In genomic region chr12:92988622-92989130, GRCh38 we compare ENCODE assay signal across 1 cellular context.
TF ChIP-seq lines count a peak whose summit lies in the region.

No MANE protein-coding gene starts in this region.

TF ChIP-seq in HepG2, 621 proteins besides CTCF, POLR2A, EP300 and RAD21 (continued from another document and continues in another):
- TF ChIP-seq ZNF740 (CRISPR knock-in tag; IDR thresholded peaks at IDR 0.05) (no peak), HOXA9 (CRISPR knock-in tag; IDR thresholded peaks at IDR 0.05; ENCODE audit: borderline replicate concordance) (no peak), ARNT (IDR thresholded peaks at IDR 0.05) (no peak), ZNF879 (CRISPR knock-in tag; IDR thresholded peaks at IDR 0.05) (no peak), ZFY (CRISPR knock-in tag; IDR thresholded peaks at IDR 0.05) (no peak), ELF4 (CRISPR knock-in tag; IDR thresholded peaks at IDR 0.05; ENCODE audit: borderline replicate concordance) (no peak), ZBTB1 (CRISPR knock-in tag; IDR thresholded peaks at IDR 0.05; ENCODE audit: borderline replicate concordance) (no peak), ZKSCAN1 (IDR thresholded peaks at IDR 0.05; ENCODE audit: low read length) (no peak), PBX2 (CRISPR knock-in tag; IDR thresholded peaks at IDR 0.05) (no peak), ZNF782 (CRISPR knock-in tag; IDR thresholded peaks at IDR 0.05; ENCODE audit: borderline replicate concordance) (no peak), ZSCAN30 (CRISPR knock-in tag; IDR thresholded peaks at IDR 0.05) (no peak), ZNF562 (CRISPR knock-in tag; IDR thresholded peaks at IDR 0.05; ENCODE audit: borderline replicate concordance) (no peak), LBX2 (CRISPR knock-in tag; IDR thresholded peaks at IDR 0.05; ENCODE audit: borderline replicate concordance) (no peak), KDM2A (CRISPR knock-in tag; IDR thresholded peaks at IDR 0.05; ENCODE audit: borderline replicate concordance, low read depth) (no peak), ZNF20 (CRISPR knock-in tag; IDR thresholded peaks at IDR 0.05) (no peak), FOXJ3 (CRISPR knock-in tag; IDR thresholded peaks at IDR 0.05; ENCODE audit: borderline replicate concordance) (peak; percentile 67; the same call in 1 of the 2 replicates), ZNF773 (CRISPR knock-in tag; IDR thresholded peaks at IDR 0.05; ENCODE audit: borderline replicate concordance) (no peak), SMC3 (IDR thresholded peaks at IDR 0.05; ENCODE audit: low read length) (no peak), ESRRA (CRISPR knock-in tag; IDR thresholded peaks at IDR 0.05; ENCODE audit: low read depth) (peak; percentile 79; the same call in 1 of the 2 replicates), ZNF784 (CRISPR knock-in tag; IDR thresholded peaks at IDR 0.05; ENCODE audit: borderline replicate concordance) (no peak), NFE2L2 (IDR thresholded peaks at IDR 0.05; ENCODE audit: low read length) (peak; percentile 60), RFX1 (IDR thresholded peaks at IDR 0.05) (no peak), SAP130 (CRISPR knock-in tag; IDR thresholded peaks at IDR 0.05; ENCODE audit: low read depth) (peak; percentile 44), MIXL1 (CRISPR knock-in tag; IDR thresholded peaks at IDR 0.05) (peak; percentile 99), ZMAT3 (CRISPR knock-in tag; conservative IDR thresholded peaks at IDR 0.05) (no peak), MED1 (CRISPR knock-in tag; IDR thresholded peaks at IDR 0.05) (peak; percentile 87), ZNF34 (CRISPR knock-in tag; IDR thresholded peaks at IDR 0.05; ENCODE audit: borderline replicate concordance) (no peak), MLLT10 (CRISPR knock-in tag; IDR thresholded peaks at IDR 0.05) (no peak), STAG1 (CRISPR knock-in tag; IDR thresholded peaks at IDR 0.05) (peak; percentile 40; the same call in 1 of the 2 replicates), ZBTB43 (CRISPR knock-in tag; conservative IDR thresholded peaks at IDR 0.05) (no peak), SMAD9 (CRISPR knock-in tag; IDR thresholded peaks at IDR 0.05) (no peak), ZNF264 (CRISPR knock-in tag; IDR thresholded peaks at IDR 0.05) (peak; percentile 73; the same call in 1 of the 2 replicates), MXD3 (CRISPR knock-in tag; IDR thresholded peaks at IDR 0.05) (no peak), CBX2 (IDR thresholded peaks at IDR 0.05; ENCODE audit: low read depth, low read length) (no peak), CBX2 (CRISPR knock-in tag; IDR thresholded peaks at IDR 0.05; ENCODE audit: low read depth) (no peak), PBX3 (CRISPR knock-in tag; IDR thresholded peaks at IDR 0.05; ENCODE audit: borderline replicate concordance) (no peak), AHDC1 (CRISPR knock-in tag; IDR thresholded peaks at IDR 0.05; ENCODE audit: borderline replicate concordance) (peak; percentile 62; the same call in 1 of the 2 replicates), USF2 (IDR thresholded peaks at IDR 0.05; ENCODE audit: low read depth, low read length) (no peak), USF2 (CRISPR knock-in tag; IDR thresholded peaks at IDR 0.05; ENCODE audit: borderline replicate concordance) (no peak), ZZZ3 (CRISPR knock-in tag; IDR thresholded peaks at IDR 0.05; ENCODE audit: borderline replicate concordance) (no peak), ZNF280D (CRISPR knock-in tag; IDR thresholded peaks at IDR 0.05) (no peak), ZNF775 (CRISPR knock-in tag; IDR thresholded peaks at IDR 0.05; ENCODE audit: borderline replicate concordance) (no peak), ZBTB25 (CRISPR knock-in tag; IDR thresholded peaks at IDR 0.05) (no peak), ZNF292 (CRISPR knock-in tag; IDR thresholded peaks at IDR 0.05; ENCODE audit: borderline replicate concordance, low read depth) (peak; percentile 30; the same call in 1 of the 2 replicates), HNF4G (IDR thresholded peaks at IDR 0.05; ENCODE audit: borderline replicate concordance, low read depth, low read length) (no peak), HNF4G (CRISPR knock-in tag; IDR thresholded peaks at IDR 0.05; ENCODE audit: borderline replicate concordance, low read depth) (no peak), HDAC1 (CRISPR knock-in tag; IDR thresholded peaks at IDR 0.05) (peak; percentile 68), NKX3-1 (CRISPR knock-in tag; IDR thresholded peaks at IDR 0.05) (peak; percentile 66; the same call in 1 of the 2 replicates), ZMYM4 (CRISPR knock-in tag; IDR thresholded peaks at IDR 0.05) (peak; percentile 31; the same call in 1 of the 2 replicates), SAFB2 (CRISPR knock-in tag; IDR thresholded peaks at IDR 0.05; ENCODE audit: borderline replicate concordance, low read depth) (no peak), FOXM1 (CRISPR knock-in tag; IDR thresholded peaks at IDR 0.05) (no peak), BRD4 (CRISPR knock-in tag; IDR thresholded peaks at IDR 0.05) (no peak), CENPX (CRISPR knock-in tag; IDR thresholded peaks at IDR 0.05) (no peak)
